In the genomic region with DNA sequence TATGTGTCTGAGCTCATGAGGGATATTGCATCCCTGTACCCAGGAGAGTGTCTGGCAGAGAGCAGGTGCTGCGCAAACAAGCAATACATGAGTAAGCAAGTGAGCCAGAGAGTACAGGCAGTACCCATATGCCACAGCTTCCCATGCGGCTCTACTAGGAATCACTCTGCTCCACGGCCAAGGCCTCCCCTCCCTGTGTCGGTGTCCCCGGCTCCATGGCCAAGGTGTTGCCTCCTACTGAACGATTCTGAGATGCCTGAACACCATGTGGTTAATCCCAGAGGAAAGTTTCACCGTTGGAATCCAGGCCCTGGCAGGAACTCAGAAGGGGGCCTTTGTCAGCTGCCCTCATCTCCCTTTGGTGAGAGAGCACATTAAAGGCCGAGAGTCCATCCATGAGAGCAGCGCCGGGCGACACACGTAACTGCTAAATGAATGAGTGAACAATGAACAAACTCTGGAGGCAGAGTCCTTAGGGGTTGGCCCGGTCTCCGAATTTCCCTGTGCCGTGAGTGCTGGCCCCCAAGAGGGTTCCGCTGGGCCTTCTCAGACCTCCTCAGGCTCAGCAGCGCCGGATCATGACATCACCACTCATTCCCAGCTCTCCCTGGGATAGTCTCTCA, we compare ENCODE assay signal across 2 cellular contexts.
TF ChIP-seq lines count a peak whose summit lies in the region.

No MANE protein-coding gene starts in this region.

TF ChIP-seq in H1, 55 proteins besides CTCF, POLR2A, EP300 and RAD21:
- no peak for TF ChIP-seq CBX8 (IDR thresholded peaks at IDR 0.05; ENCODE audit: borderline replicate concordance, low read depth, low read length)
- 0 out of 2 replicates have a peak, but pooled peaks have one; percentile 12 for TF ChIP-seq SUZ12 (IDR thresholded peaks at IDR 0.05; ENCODE audit: low read length)

TF ChIP-seq in HepG2, 621 proteins besides CTCF, POLR2A, EP300 and RAD21:
- no peak for TF ChIP-seq CREM (IDR thresholded peaks at IDR 0.05)
- no peak for TF ChIP-seq CREM (CRISPR knock-in tag; IDR thresholded peaks at IDR 0.05)
- TF ChIP-seq NONO (IDR thresholded peaks at IDR 0.05) = no peak
- TF ChIP-seq NONO (CRISPR knock-in tag; conservative IDR thresholded peaks at IDR 0.05) = no peak
- TF ChIP-seq, protein P1, sequence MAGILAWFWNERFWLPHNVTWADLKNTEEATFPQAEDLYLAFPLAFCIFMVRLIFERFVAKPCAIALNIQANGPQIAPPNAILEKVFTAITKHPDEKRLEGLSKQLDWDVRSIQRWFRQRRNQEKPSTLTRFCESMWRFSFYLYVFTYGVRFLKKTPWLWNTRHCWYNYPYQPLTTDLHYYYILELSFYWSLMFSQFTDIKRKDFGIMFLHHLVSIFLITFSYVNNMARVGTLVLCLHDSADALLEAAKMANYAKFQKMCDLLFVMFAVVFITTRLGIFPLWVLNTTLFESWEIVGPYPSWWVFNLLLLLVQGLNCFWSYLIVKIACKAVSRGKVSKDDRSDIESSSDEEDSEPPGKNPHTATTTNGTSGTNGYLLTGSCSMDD (CRISPR knock-in tag; IDR thresholded peaks at IDR 0.05) = no peak
- TF ChIP-seq ZKSCAN5 (CRISPR knock-in tag; IDR thresholded peaks at IDR 0.05) = no peak
- no peak for TF ChIP-seq ZNF225 (CRISPR knock-in tag; IDR thresholded peaks at IDR 0.05)
- TF ChIP-seq SRSF1 (optimal IDR thresholded peaks at IDR 0.05; ENCODE audit: low read depth, low read length) = no peak
- no peak for TF ChIP-seq ZFP36L1 (CRISPR knock-in tag; IDR thresholded peaks at IDR 0.05)
- no peak for TF ChIP-seq ZNF709 (CRISPR knock-in tag; IDR thresholded peaks at IDR 0.05)
- TF ChIP-seq PHF21A (CRISPR knock-in tag; IDR thresholded peaks at IDR 0.05) = no peak
